In the genomic region with DNA sequence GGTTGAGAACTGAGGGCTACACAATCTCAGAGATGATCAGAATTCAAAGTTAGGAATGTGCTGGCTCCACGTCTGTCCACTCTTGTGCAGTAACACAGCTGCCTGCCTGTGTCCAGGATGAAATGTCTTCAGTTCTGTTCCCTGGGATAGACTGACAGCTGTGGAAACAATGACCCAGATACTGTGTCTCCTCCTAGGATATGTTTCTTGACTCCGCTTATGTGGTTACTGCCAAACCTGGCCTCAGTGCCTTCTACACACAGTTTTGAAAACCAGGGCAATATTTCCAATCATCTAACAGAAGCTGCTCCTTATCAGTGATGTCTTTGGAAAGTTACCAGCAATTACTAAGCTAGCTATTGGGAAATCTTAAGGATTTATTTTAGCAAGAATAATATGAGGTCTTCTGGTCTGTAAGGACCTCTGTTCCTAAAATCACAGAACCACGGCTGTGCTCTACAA, we compare ENCODE assay signal across 13 cellular contexts.
DNase-seq lines count a peak whose midpoint lies in the region; ATAC-seq, FAIRE-seq and TF ChIP-seq lines count a peak whose summit lies in the region.
"Had no signal": no experiment of that assay in that cellular context is flagged by ENCODE, and none has a peak within 500 bp of the region (broad histone marks: within the 10 kb centered on the region; RNA-seq: fewer than 3 reads in every experiment).

No MANE protein-coding gene starts in this region.

- H3F3A ChIP-seq in GM23338 (replicated peaks; ENCODE audit: low read depth), result peaks cover 3% of the 10 kb centered on the region; the same call in 1 of the 2 replicates

- H3K4me1 Mint-ChIP-seq in GM23338, result peaks cover 58% of the 10 kb centered on the region

- H3K4me3 ChIP-seq in GM23338 (no peak overlapping the region), body of pancreas (no peak overlapping the region), stomach (no peak overlapping the region)
- H3K4me3 ChIP-seq: prostate gland had no signal

- H3K36me3 Mint-ChIP-seq in GM23338 (ENCODE audit: low read depth), result no peaks in the 10 kb centered on the region; the same call in 2 of the 3 replicates
- H3K36me3 Mint-ChIP-seq: activated CD8-positive, alpha-beta memory T cell treated with anti-CD3 and anti-CD28 coated beads, Interleukin-2, amount 10 ng/mL, durations not matched to agents 7 days and 5 days had no signal

- DNase-seq in GM23338 (ENCODE audit: low spot score), result no peak
- peak in 2 of 4 donors; percentile 19 to 21 for DNase-seq in body of pancreas
- DNase-seq in iris pigment epithelial cell (ENCODE audit: low read depth), result peak; percentile 90
- DNase-seq in stomach, result no peak
- no peak for DNase-seq in RCC 7860 (ENCODE audit: low spot score)
- DNase-seq in anterior cingulate cortex (lab: John Stamatoyannopoulos, UW), result no peak
- no peak for DNase-seq in activated CD4-positive, alpha-beta T cell treated with anti-CD3 and anti-CD28 coated beads, Interleukin-2, amount 50 U/mL, for 4 hours
- DNase-seq in foreskin melanocyte, result no peak
- DNase-seq: activated CD8-positive, alpha-beta memory T cell treated with anti-CD3 and anti-CD28 coated beads, Interleukin-2, amount 10 ng/mL, durations not matched to agents 7 days and 5 days; NCI-H345 had no signal

- H4K20me1 ChIP-seq in GM23338 (replicated peaks; ENCODE audit: insufficient read depth), result no peaks in the 10 kb centered on the region

- no peak for FAIRE-seq in RCC 7860 (lab: Jason Lieb, UNC)
- FAIRE-seq: colon, D721Med had no signal

- H3K9me3 Mint-ChIP-seq in GM23338, result no peaks in the 10 kb centered on the region

- TF ChIP-seq POLR2A in body of pancreas (IDR thresholded peaks at IDR 0.05), result no peak
- TF ChIP-seq POLR2A in stomach (IDR thresholded peaks at IDR 0.05), result no peak

- H3K27ac Mint-ChIP-seq in GM23338, result no peak overlapping the region
- H3K27ac Mint-ChIP-seq: activated CD8-positive, alpha-beta memory T cell treated with anti-CD3 and anti-CD28 coated beads, Interleukin-2, amount 10 ng/mL, durations not matched to agents 7 days and 5 days had no signal

- H3K27ac ChIP-seq in GM23338 (ENCODE audit: low read depth) (no peak overlapping the region), body of pancreas (peak overlapping the region in 2 of 4 donors; percentile 35 to 40), stomach (peak overlapping the region in 4 of 5 donors; percentile 56 to 71 (median 67))
- H3K27ac ChIP-seq: prostate gland had no signal

- H3K4me1 ChIP-seq in GM23338 (ENCODE audit: insufficient read depth), result peaks cover 50% of the 10 kb centered on the region
- peaks cover 12% of the 10 kb centered on the region for H3K4me1 ChIP-seq in body of pancreas
- H3K4me1 ChIP-seq in stomach, result peaks cover 0 to 18% (median 6%) of the 10 kb centered on the region in 4 donors
- H3K4me1 ChIP-seq: prostate gland had no signal

- ATAC-seq in GM23338 (no peak), body of pancreas (peak; percentile 55)

- no peaks in the 10 kb centered on the region for H3K79me2 ChIP-seq in GM23338 (replicated peaks; ENCODE audit: insufficient read depth)

- TF ChIP-seq CTCF in GM23338 (conservative IDR thresholded peaks at IDR 0.05; ENCODE audit: low read depth in 2 of 2) (no peak), body of pancreas (IDR thresholded peaks at IDR 0.05) (no peak), stomach (IDR thresholded peaks at IDR 0.05) (no peak)

- H3K4me3 Mint-ChIP-seq in GM23338, result no peak overlapping the region; the same call in 2 of the 3 replicates
- H3K4me3 Mint-ChIP-seq: activated CD8-positive, alpha-beta memory T cell treated with anti-CD3 and anti-CD28 coated beads, Interleukin-2, amount 10 ng/mL, durations not matched to agents 7 days and 5 days had no signal

- WGBS in body of pancreas, 2 donors, result 47 to 55% methylated on average over 3 of the region's 3 CpGs
- WGBS in stomach, 5 donors, result 36 to 62% (median 52%) methylated on average over 3 of the region's 3 CpGs

- peak overlapping the region; percentile 58; the same call in 1 of the 2 replicates for H2AFZ ChIP-seq in GM23338

- TF ChIP-seq EP300 in stomach (IDR thresholded peaks at IDR 0.05), result no peak

- H3K9me3 ChIP-seq in body of pancreas (no peaks in the 10 kb centered on the region), stomach (no peaks in the 10 kb centered on the region)
- H3K9me3 ChIP-seq: prostate gland had no signal

- H3K9me2 ChIP-seq in GM23338 (ENCODE audit: insufficient read depth), result no peaks in the 10 kb centered on the region

- intact Hi-C loops in body of pancreas (cut with DNase I), result no loop called here
- intact Hi-C loops in stomach (cut with DNase I; ENCODE audit: low total_unique reads), result no loop called here

- H3K36me3 ChIP-seq in GM23338 (ENCODE audit: insufficient read depth) (no peaks in the 10 kb centered on the region), body of pancreas (replicated peaks in 1 of 2; ENCODE audit: insufficient read depth in 1 of 2, low read depth in 2 of 2) (no peaks in the 10 kb centered on the region), stomach (no peaks in the 10 kb centered on the region)
- H3K36me3 ChIP-seq: prostate gland had no signal

- H3K27me3 ChIP-seq in GM23338 (ENCODE audit: insufficient read depth) (peaks cover 4% of the 10 kb centered on the region; the same call in 1 of the 2 replicates), body of pancreas (no peaks in the 10 kb centered on the region), stomach (peaks cover 0 to 4% (median 0%) of the 10 kb centered on the region in 3 donors)

- H3K27me3 Mint-ChIP-seq in GM23338 (ENCODE audit: insufficient read depth, low read depth, poor library complexity), result peaks cover 13% of the 10 kb centered on the region

- no peak overlapping the region for H3K4me2 ChIP-seq in GM23338

TF ChIP-seq in GM23338, 12 proteins besides CTCF, POLR2A, EP300 and RAD21 (continues in another document):
- TF ChIP-seq CREB1 (CRISPR knock-in tag; IDR thresholded peaks at IDR 0.05; ENCODE audit: low read depth), result no peak
- TF ChIP-seq EZH2 (IDR thresholded peaks at IDR 0.05; ENCODE audit: low read depth, unreplicated experiment), result no peak
- TF ChIP-seq, protein P1, sequence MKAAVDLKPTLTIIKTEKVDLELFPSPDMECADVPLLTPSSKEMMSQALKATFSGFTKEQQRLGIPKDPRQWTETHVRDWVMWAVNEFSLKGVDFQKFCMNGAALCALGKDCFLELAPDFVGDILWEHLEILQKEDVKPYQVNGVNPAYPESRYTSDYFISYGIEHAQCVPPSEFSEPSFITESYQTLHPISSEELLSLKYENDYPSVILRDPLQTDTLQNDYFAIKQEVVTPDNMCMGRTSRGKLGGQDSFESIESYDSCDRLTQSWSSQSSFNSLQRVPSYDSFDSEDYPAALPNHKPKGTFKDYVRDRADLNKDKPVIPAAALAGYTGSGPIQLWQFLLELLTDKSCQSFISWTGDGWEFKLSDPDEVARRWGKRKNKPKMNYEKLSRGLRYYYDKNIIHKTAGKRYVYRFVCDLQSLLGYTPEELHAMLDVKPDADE (IDR thresholded peaks at IDR 0.05), result no peak
- no peak for TF ChIP-seq POLR2AphosphoS5 (IDR thresholded peaks at IDR 0.05; ENCODE audit: low read depth)
- TF ChIP-seq NANOG (IDR thresholded peaks at IDR 0.05; ENCODE audit: borderline replicate concordance), result no peak
- no peak for TF ChIP-seq EZH2phosphoT487 (IDR thresholded peaks at IDR 0.05; ENCODE audit: unreplicated experiment)
